Comparison of ENCODE assay signal across 14 cellular contexts in genomic region chr19:49441960-49442350, GRCh38. TPM values are rescaled to one million over a fixed set of nuclear protein-coding genes. Genes with fewer than 3 reads are reported as not detected.
DNase-seq lines count a peak whose midpoint lies in the region; ATAC-seq lines count a peak whose summit lies in the region.
"Had no signal": no experiment of that assay in that cellular context is flagged by ENCODE, and none has a peak within 500 bp of the region (broad histone marks: within the 10 kb centered on the region; RNA-seq: fewer than 3 reads in every experiment).

No MANE protein-coding gene starts in this region.

- H3K79me2 ChIP-seq in ACC112 (ENCODE audit: control insufficient read depth, insufficient read depth, low read length, unreplicated experiment): no peaks in the 10 kb centered on the region

- H3K9me3 Mint-ChIP-seq in activated naive CD8-positive, alpha-beta T cell treated with anti-CD3 and anti-CD28 coated beads, Interleukin-2, amount 50 U/mL, for 24 hours: no peaks in the 10 kb centered on the region
- H3K9me3 Mint-ChIP-seq in naive B cell: peaks cover 0 to 4% (median 0%) of the 10 kb centered on the region in 7 donors

- no peak overlapping the region for H2AFZ ChIP-seq in ACC112 (ENCODE audit: low read length, unreplicated experiment)

- no peak overlapping the region for H3K27ac ChIP-seq in ACC112 (ENCODE audit: low read depth, low read length)
- H3K27ac ChIP-seq: SJSA1 had no signal

- H3K4me3 ChIP-seq in ACC112 (ENCODE audit: low read depth, low read length) (peak overlapping the region; percentile 84), H7 (ENCODE audit: insufficient read depth, low read depth, low read length) (peak overlapping the region; percentile 28; the same call in 1 of the 2 replicates)
- H3K4me3 ChIP-seq: SJSA1 had no signal

- peaks cover 55% of the 10 kb centered on the region for H3K27me3 Mint-ChIP-seq in activated naive CD8-positive, alpha-beta T cell treated with anti-CD3 and anti-CD28 coated beads, Interleukin-2, amount 50 U/mL, for 24 hours
- peaks cover 50 to 60% (median 57%) of the 10 kb centered on the region in 3 donors for H3K27me3 Mint-ChIP-seq in naive B cell

- no peaks in the 10 kb centered on the region for H3K4me1 ChIP-seq in ACC112 (ENCODE audit: control insufficient read depth, insufficient read depth, low read length, unreplicated experiment)

- peak overlapping the region; percentile 76 for H3K4me3 Mint-ChIP-seq in activated naive CD8-positive, alpha-beta T cell treated with anti-CD3 and anti-CD28 coated beads, Interleukin-2, amount 50 U/mL, for 24 hours
- H3K4me3 Mint-ChIP-seq in naive B cell: peak overlapping the region; percentile 79 to 94 (median 91)

- intact Hi-C loops in posterior cingulate gyrus (cut with DNase I): loop anchor here (5.0 kb wide), 1 partner anchor 215 kb away; no protein-coding TSS in a partner anchor

- H3K4me1 Mint-ChIP-seq in activated naive CD8-positive, alpha-beta T cell treated with anti-CD3 and anti-CD28 coated beads, Interleukin-2, amount 50 U/mL, for 24 hours: peaks cover 26% of the 10 kb centered on the region
- peaks cover 44 to 61% (median 50%) of the 10 kb centered on the region in 3 donors for H3K4me1 Mint-ChIP-seq in naive B cell

- H3K27me3 ChIP-seq in ACC112 (ENCODE audit: insufficient read depth, low read length) (peaks cover 45% of the 10 kb centered on the region), H7 (ENCODE audit: control insufficient read depth, insufficient read depth, low read length) (peaks cover 51% of the 10 kb centered on the region)

- DNase-seq in H7: no peak
- no peak for DNase-seq in activated naive CD8-positive, alpha-beta T cell treated with anti-CD3 and anti-CD28 coated beads, Interleukin-2, amount 50 U/mL, for 24 hours
- DNase-seq in naive B cell: no peak
- no peak for DNase-seq in posterior cingulate gyrus
- no peak for DNase-seq in T-helper 9 cell
- DNase-seq in NCI-H1092 treated with DMSO at 0.1 percent for 48 hours (lab: John Stamatoyannopoulos, UW): no peak
- no peak for DNase-seq in SHP77 treated with DMSO at 0.1 percent for 48 hours (lab: John Stamatoyannopoulos, UW)

- no peak for ATAC-seq in activated naive CD8-positive, alpha-beta T cell treated with anti-CD3 and anti-CD28 coated beads, Interleukin-2, amount 50 U/mL, for 24 hours
- ATAC-seq in naive B cell (ENCODE audit: low read depth in 2 of 2): no peak

- H3K36me3 Mint-ChIP-seq in activated naive CD8-positive, alpha-beta T cell treated with anti-CD3 and anti-CD28 coated beads, Interleukin-2, amount 50 U/mL, for 24 hours (ENCODE audit: low read depth): peaks cover 7% of the 10 kb centered on the region
- H3K36me3 Mint-ChIP-seq in naive B cell: peaks cover 3 to 25% of the 10 kb centered on the region in 2 donors

- H3K36me3 ChIP-seq in ACC112 (ENCODE audit: insufficient read depth, low read length) (no peaks in the 10 kb centered on the region), H7 (replicated peaks; ENCODE audit: control insufficient read depth, insufficient read depth, low read length) (peaks cover 3% of the 10 kb centered on the region)

- H3K27ac Mint-ChIP-seq in activated naive CD8-positive, alpha-beta T cell treated with anti-CD3 and anti-CD28 coated beads, Interleukin-2, amount 50 U/mL, for 24 hours: no peak overlapping the region
- H3K27ac Mint-ChIP-seq in naive B cell: peak overlapping the region in 2 of 6 donors; percentile 88

RNA-seq across cellular contexts. Expression of gene SLC17A7, which starts 0.6 kb away (rescaled TPM):
- 0.14 and 0.26 TPM in 2 replicates for total RNA-seq in H7 (2014; rRNA removed; shearing (Covaris generic))
- not detected for polyA plus RNA-seq in naive B cell (ENCODE audit: low read depth in 6 of 6)
- total RNA-seq: Daoy, fibroblast of villous mesenchyme, M059J, SJSA1 had no signal

RNA-seq across cellular contexts. Expression of gene PIH1D1, which starts 9.7 kb away (rescaled TPM):
- 172 and 194 TPM in 2 replicates for total RNA-seq in H7 (2014; rRNA removed; shearing (Covaris generic))
- 10 to 100 TPM; 70.3 to 95.3 (median 79.0) TPM for polyA plus RNA-seq in naive B cell (ENCODE audit: low read depth in 6 of 6)

RNA-seq across cellular contexts. Expression of gene ALDH16A1, which starts 11.1 kb away (rescaled TPM):
- 55.5 and 62.2 TPM in 2 replicates for total RNA-seq in H7 (2014; rRNA removed; shearing (Covaris generic))
- 100 to 1,000 TPM in 1 of 6 donors, 10 to 100 TPM in 5; 54.2 to 103 (median 74.6) TPM for polyA plus RNA-seq in naive B cell (ENCODE audit: low read depth in 6 of 6)

RNA-seq across cellular contexts. Expression of gene GFY, which starts 16.8 kb away (rescaled TPM):
- total RNA-seq in H7 (2014; rRNA removed; shearing (Covaris generic)): not detected in 2 replicates
- not detected for polyA plus RNA-seq in naive B cell (ENCODE audit: low read depth in 6 of 6)
- total RNA-seq: Daoy, fibroblast of villous mesenchyme, M059J, myocyte, SJSA1 had no signal
- polyA plus RNA-seq: adipose tissue had no signal

RNA-seq across cellular contexts. Expression of gene PTH2, which starts 18.7 kb away (rescaled TPM):
- not detected in 2 replicates for total RNA-seq in H7 (2014; rRNA removed; shearing (Covaris generic))
- polyA plus RNA-seq in naive B cell (ENCODE audit: low read depth in 6 of 6): not detected
- total RNA-seq: Daoy, fibroblast of villous mesenchyme, M059J, myocyte, SJSA1 had no signal
- polyA plus RNA-seq: adipose tissue had no signal
